ENCODE assay signal across 9 cellular contexts in the genomic region with DNA sequence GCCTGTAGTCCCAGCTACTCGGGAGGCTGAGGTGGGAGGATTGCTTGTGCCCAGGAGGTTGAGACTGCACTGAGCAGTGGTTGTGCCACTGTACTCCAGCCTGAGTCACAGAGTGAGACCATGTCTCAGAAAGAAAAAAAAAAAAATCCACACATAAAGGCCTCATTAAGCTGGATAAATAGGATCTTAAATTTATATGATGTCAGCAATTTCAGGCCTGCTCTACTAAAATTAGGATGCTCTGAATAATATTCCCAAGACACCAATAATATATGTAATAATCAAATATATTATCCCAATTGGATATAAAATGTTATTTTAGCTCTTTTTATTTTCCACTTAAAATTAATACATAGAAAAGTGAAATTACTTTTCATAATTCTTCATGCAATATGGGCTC.
"Had no signal": no experiment of that assay in that cellular context is flagged by ENCODE, and none has a peak within 500 bp of the region (broad histone marks: within the 10 kb centered on the region; RNA-seq: fewer than 3 reads in every experiment).

No MANE protein-coding gene starts in this region.

- H3K27ac ChIP-seq: GM23248, HL-60 had no signal

- H3K4me3 ChIP-seq: GM23248, HAP-1 had no signal

- H3K27ac Mint-ChIP-seq: HFFc6, IgD-negative memory B cell had no signal

- H3K9ac ChIP-seq: GM23248 had no signal

- H3K4me1 ChIP-seq: HAP-1 had no signal

- DNase-seq: GM23248, GOT3, H7, HFFc6, KG1 had no signal

- H2AFZ ChIP-seq: GM23248 had no signal

- H3K4me3 Mint-ChIP-seq: HFFc6, IgD-negative memory B cell had no signal

- H3K36me3 ChIP-seq: HAP-1 had no signal

- H3K27me3 Mint-ChIP-seq: IgD-negative memory B cell had no signal

- ATAC-seq: HCT116 had no signal

- H3K9me3 ChIP-seq: HAP-1 had no signal
